Comparison of ENCODE assay signal across 16 cellular contexts in the genomic region with DNA sequence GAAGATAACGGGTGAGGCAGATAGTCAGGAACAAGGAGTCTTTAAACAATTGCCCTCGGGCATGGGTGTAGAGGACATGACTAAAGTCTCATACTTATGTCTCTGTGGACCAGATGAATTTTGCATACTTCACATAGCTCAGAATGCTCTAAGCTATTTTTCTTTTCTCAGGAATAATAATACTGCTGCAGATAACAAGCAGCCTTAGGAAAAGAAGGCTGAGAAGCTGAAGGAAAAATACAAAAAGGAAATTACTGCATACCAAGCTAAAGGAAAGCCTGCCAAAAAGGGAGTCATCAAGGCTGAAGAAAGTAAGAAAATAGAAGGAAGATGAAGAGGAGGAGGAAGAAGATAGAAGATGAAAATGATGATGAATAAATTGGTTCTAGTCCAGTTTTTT. TPM values are rescaled to one million over a fixed set of nuclear protein-coding genes. Genes with fewer than 3 reads are reported as not detected.
DNase-seq lines count a peak whose midpoint lies in the region; ATAC-seq and TF ChIP-seq lines count a peak whose summit lies in the region.
"Had no signal": no experiment of that assay in that cellular context is flagged by ENCODE, and none has a peak within 500 bp of the region (broad histone marks: within the 10 kb centered on the region; RNA-seq: fewer than 3 reads in every experiment).

No MANE protein-coding gene starts in this region.

- H3K79me2 ChIP-seq in PC-9 (ENCODE audit: low read depth) = no peaks in the 10 kb centered on the region

- H3F3A ChIP-seq in PC-9 (ENCODE audit: insufficient read depth, low read depth) = peaks cover 46% of the 10 kb centered on the region

- TF ChIP-seq CTCF in PC-9 (conservative IDR thresholded peaks at IDR 0.05) = no peak

- no peak overlapping the region for H2AFZ ChIP-seq in PC-9

- H3K4me1 Mint-ChIP-seq in activated CD4-positive, alpha-beta memory T cell treated with anti-CD3 and anti-CD28 coated beads, Interleukin-2, amount 10 ng/mL, durations not matched to agents 7 days and 5 days = no peaks in the 10 kb centered on the region

- 0 out of 2 replicates have a peak, but pooled peaks cover 5% of the 10 kb centered on the region for H3K36me3 ChIP-seq in PC-9 (ENCODE audit: low read depth)

- intact Hi-C loops in PC-9 (cut with micrococcal nuclease; ENCODE audit: unreplicated experiment) = no loop called here

- H3K36me3 Mint-ChIP-seq in activated CD4-positive, alpha-beta memory T cell treated with anti-CD3 and anti-CD28 coated beads, Interleukin-2, amount 10 ng/mL, durations not matched to agents 7 days and 5 days (ENCODE audit: low read depth) = no peaks in the 10 kb centered on the region

- in situ Hi-C loops in KBM-7 (cut with MboI; ENCODE audit: low pct_unique_long_range_greater_than_20kb, low sequenced_read_pairs) = no loop called here

- H3K27me3 Mint-ChIP-seq in activated CD4-positive, alpha-beta memory T cell treated with anti-CD3 and anti-CD28 coated beads, Interleukin-2, amount 10 ng/mL, durations not matched to agents 7 days and 5 days = peaks cover 22% of the 10 kb centered on the region

- no peaks in the 10 kb centered on the region for H3K9me2 ChIP-seq in PC-9 (ENCODE audit: insufficient read depth)

- H3K27ac Mint-ChIP-seq in activated CD4-positive, alpha-beta memory T cell treated with anti-CD3 and anti-CD28 coated beads, Interleukin-2, amount 10 ng/mL, durations not matched to agents 7 days and 5 days = no peak overlapping the region

- POLR2A ChIA-PET in PC-9 (lab: Charles Lee; ENCODE audit: unreplicated experiment) = interaction anchor here (0.6 to 3.1 kb wide), 6 partner anchors 12 to 866 kb away, joined by 3 to 57 read pairs (median 4); a partner anchor contains a TSS
- POLR2A ChIA-PET in activated CD4-positive, alpha-beta memory T cell treated with anti-CD3 and anti-CD28 coated beads, Interleukin-2, amount 10 ng/mL, durations not matched to agents 7 days and 5 days (lab: Charles Lee) = no interaction called here

- H4K20me1 ChIP-seq in PC-9 (ENCODE audit: insufficient read depth) = no peaks in the 10 kb centered on the region

- H3K4me1 ChIP-seq in PC-9 (replicated peaks; ENCODE audit: insufficient read depth) = peaks cover 52% of the 10 kb centered on the region
- H3K4me1 ChIP-seq: psoas muscle had no signal

- H3K27me3 ChIP-seq in PC-9 (ENCODE audit: insufficient read depth, low read depth) = no peaks in the 10 kb centered on the region

- H3K27ac ChIP-seq in PC-9 = peak overlapping the region; percentile 89
- H3K27ac ChIP-seq: psoas muscle had no signal

- CTCF ChIA-PET in PC-9 (lab: Charles Lee) = interaction anchor here (1.2 to 1.7 kb wide), 3 partner anchors 13 to 896 kb away, joined by 3 to 19 read pairs (median 9); a partner anchor contains a TSS
- CTCF ChIA-PET in activated CD4-positive, alpha-beta memory T cell treated with anti-CD3 and anti-CD28 coated beads, Interleukin-2, amount 10 ng/mL, durations not matched to agents 7 days and 5 days (lab: Charles Lee) = interaction anchor here (0.9 to 1.3 kb wide), 2 partner anchors 41 to 826 kb away, joined by 3 to 4 read pairs; no protein-coding TSS in a partner anchor

- H3K4me3 Mint-ChIP-seq in activated CD4-positive, alpha-beta memory T cell treated with anti-CD3 and anti-CD28 coated beads, Interleukin-2, amount 10 ng/mL, durations not matched to agents 7 days and 5 days = no peak overlapping the region

- peak overlapping the region; percentile 66 for H3K4me2 ChIP-seq in PC-9

- no TSS peak for BruUV-seq in PC-9 (replicated peaks; lab: Mats Ljungman, UMichigan)

- no peaks in the 10 kb centered on the region for H3K9me3 Mint-ChIP-seq in activated CD4-positive, alpha-beta memory T cell treated with anti-CD3 and anti-CD28 coated beads, Interleukin-2, amount 10 ng/mL, durations not matched to agents 7 days and 5 days

- no peak overlapping the region; the same call in 1 of the 2 replicates for H3K4me3 ChIP-seq in PC-9
- H3K4me3 ChIP-seq: mucosa of descending colon, psoas muscle had no signal

- peaks cover 39% of the 10 kb centered on the region for H3K9me3 ChIP-seq in PC-9 (ENCODE audit: insufficient read depth, low read depth)

- DNase-seq in Daoy (ENCODE audit: low read depth) = peak; percentile 40
- DNase-seq in PC-9 = peak; percentile 67 to 97
- peak; percentile 79 for DNase-seq in dermis blood vessel endothelial cell
- peak; percentile 89 for DNase-seq in non-pigmented ciliary epithelial cell (ENCODE audit: low read depth)
- DNase-seq in activated CD4-positive, alpha-beta memory T cell treated with anti-CD3 and anti-CD28 coated beads, Interleukin-2, amount 10 ng/mL, durations not matched to agents 7 days and 5 days = no peak
- DNase-seq in T-helper 9 cell = no peak
- DNase-seq in KBM-7 = no peak
- DNase-seq: activated CD4-positive, CD25-positive, alpha-beta regulatory T cell; activated T-cell treated with anti-CD3 and anti-CD28 coated beads, Interleukin-2, amount 50 U/mL, for 48 hours; mucosa of descending colon; NCI-H1105; NCI-H510A treated with DMSO at 0.1 percent for 48 hours; psoas muscle; stimulated activated CD4-positive, alpha-beta T cell treated with anti-CD3 and anti-CD28 coated beads, Interleukin-4, amount 100 ng/mL, for 1 hour; stimulated activated naive CD4-positive, alpha-beta T cell had no signal

- no peak for ATAC-seq in GM21367 (IDR thresholded peaks at IDR 0.05; ENCODE audit: unreplicated experiment)
- ATAC-seq: mucosa of descending colon, psoas muscle had no signal

RNA-seq across cellular contexts. Expression of a gene that starts 13.4 kb away (rescaled TPM):
- total RNA-seq in Daoy (2014; rRNA removed; shearing (Covaris generic)) = 5.4 and 14.3 TPM in 2 replicates
- 47.1 and 49.7 TPM in 2 replicates for total RNA-seq in PC-9 (2021)
- total RNA-seq in dermis blood vessel endothelial cell = 14.5 and 16.0 TPM in 2 replicates
- total RNA-seq in activated CD4-positive, alpha-beta memory T cell treated with anti-CD3 and anti-CD28 coated beads, Interleukin-2, amount 10 ng/mL, durations not matched to agents 7 days and 5 days = 10 to 100 TPM; 24.9 to 29.2 TPM

RNA-seq across cellular contexts. Expression of a gene that starts 57.8 kb away (rescaled TPM):
- total RNA-seq in Daoy (2014; rRNA removed; shearing (Covaris generic)) = not detected in 2 replicates
- not detected in 2 replicates for total RNA-seq in PC-9 (2021)
- total RNA-seq in dermis blood vessel endothelial cell = not detected in 2 replicates
- total RNA-seq in activated CD4-positive, alpha-beta memory T cell treated with anti-CD3 and anti-CD28 coated beads, Interleukin-2, amount 10 ng/mL, durations not matched to agents 7 days and 5 days = not detected
- total RNA-seq: psoas muscle had no signal

Comparison
In these comparisons a context has a peak if more than half of its experiments do, and no peak if none do; other contexts are left out.
1. DNase-seq: peak in Daoy (single experiment), PC-9 (2 of 2), dermis blood vessel endothelial cell (single experiment) and non-pigmented ciliary epithelial cell (single experiment); none in activated CD4-positive, alpha-beta memory T cell treated with anti-CD3 and anti-CD28 coated beads, Interleukin-2, amount 10 ng/mL, durations not matched to agents 7 days and 5 days (single experiment), T-helper 9 cell (single experiment) and KBM-7 (single experiment).